Comparison of ENCODE assay signal across 18 cellular contexts in genomic region chr4:3773552-3774001, GRCh38. TPM values are rescaled to one million over a fixed set of nuclear protein-coding genes. Genes with fewer than 3 reads are reported as not detected.
DNase-seq lines count a peak whose midpoint lies in the region; ATAC-seq, FAIRE-seq and TF ChIP-seq lines count a peak whose summit lies in the region.
"Had no signal": no experiment of that assay in that cellular context is flagged by ENCODE, and none has a peak within 500 bp of the region (broad histone marks: within the 10 kb centered on the region; RNA-seq: fewer than 3 reads in every experiment).

No MANE protein-coding gene starts in this region.

- H3K79me2 ChIP-seq in HepG2 (ENCODE audit: insufficient read depth, low read length) = no peaks in the 10 kb centered on the region

- peaks cover 37% of the 10 kb centered on the region for H3K4me1 ChIP-seq in BE2C
- peaks cover 90% of the 10 kb centered on the region for H3K4me1 ChIP-seq in HepG2 (ENCODE audit: insufficient read depth, low read length)
- no peaks in the 10 kb centered on the region for H3K4me1 ChIP-seq in upper lobe of right lung

- TF ChIP-seq RAD21 in HepG2 (CRISPR knock-in tag; IDR thresholded peaks at IDR 0.05) = no peak

- H3K36me3 ChIP-seq in BE2C (no peaks in the 10 kb centered on the region), HepG2 (replicated peaks in 1 of 2; ENCODE audit: control insufficient read depth in 1 of 2, insufficient read depth in 2 of 2, low read length in 2 of 2) (no peaks in the 10 kb centered on the region), upper lobe of right lung (no peaks in the 10 kb centered on the region)

- FAIRE-seq in HepG2 (lab: Jason Lieb, UNC) = no peak
- FAIRE-seq: GM12878, GM18507 had no signal

- BruUV-seq in HepG2 (replicated peaks; lab: Mats Ljungman, UMichigan) = no TSS peak

- H3K4me3 ChIP-seq in BE2C (ENCODE audit: low read depth, low read length) (no peak overlapping the region), HepG2 (replicated peaks in 1 of 3; ENCODE audit: insufficient read depth in 1 of 3, low read depth in 2 of 3, low read length in 3 of 3) (no peak overlapping the region), upper lobe of right lung (no peak overlapping the region)
- H3K4me3 ChIP-seq: GM12878 had no signal

- H3K27ac ChIP-seq in HepG2 (ENCODE audit: extremely low read length, insufficient read depth, low read length) (no peak overlapping the region), upper lobe of right lung (no peak overlapping the region)

- no peaks in the 10 kb centered on the region for H3K27me3 ChIP-seq in BE2C
- H3K27me3 ChIP-seq in HepG2 (ENCODE audit: control insufficient read depth in 1 of 2, insufficient read depth in 2 of 2, low read length in 2 of 2) = peaks cover 0 to 7% of the 10 kb centered on the region in 2 experiments; a peak in 1 of 5 replicates
- peaks cover 38% of the 10 kb centered on the region for H3K27me3 ChIP-seq in upper lobe of right lung

- in situ Hi-C loops in G401 (cut with HindIII; ENCODE audit: low sequenced_read_pairs) = no loop called here
- in situ Hi-C loops in HepG2 (cut with HindIII; ENCODE audit: extremely low pct_ligation_motif_present, low pct_unique_long_range_greater_than_20kb) = no loop called here

- CTCF ChIA-PET in HepG2 (lab: Yijun Ruan, JAX; ENCODE audit: low intra/inter-chr PET ratio, low total read pairs) = no interaction called here

- 37% methylated on average over 10 of the region's 17 CpGs for WGBS in HepG2 (ENCODE audit: low lambda C conversion rate)

- H3K4me2 ChIP-seq in HepG2 (ENCODE audit: low read depth, low read length) = 0 out of 2 replicates have a peak overlapping the region, but pooled peaks have one; percentile 5

- no peak for TF ChIP-seq POLR2A in HepG2 (IDR thresholded peaks at IDR 0.05; ENCODE audit: insufficient read depth in 1 of 2, low read depth in 2 of 2, low read length in 2 of 2)

- no peak for ATAC-seq in HepG2
- ATAC-seq in GM21423 (IDR thresholded peaks at IDR 0.05; ENCODE audit: unreplicated experiment) = no peak
- ATAC-seq in upper lobe of right lung = no peak
- ATAC-seq: GM12878 had no signal

- DNase-seq in BE2C (peak; percentile 25), G401 (ENCODE audit: low spot score) (peak; percentile 72), SW480 (ENCODE audit: low spot score) (peak; percentile 73), HepG2 (ENCODE audit: low spot score) (peak; percentile 44), GM03348 (ENCODE audit: low spot score) (no peak), upper lobe of right lung (no peak)
- DNase-seq: CD4-positive, alpha-beta memory T cell; DMS153; KBM-7; NCI-H1048; NCI-H146; NCI-H2227 treated with DMSO at 0.1 percent for 48 hours; NCI-H774; SIG-M5 had no signal

- intact Hi-C loops in HepG2 (cut with micrococcal nuclease; ENCODE audit: unreplicated experiment) (no loop called here), upper lobe of right lung (cut with DNase I) (no loop called here)

- H2AFZ ChIP-seq in HepG2 (ENCODE audit: low read length) = no peak overlapping the region

- H3K9me3 ChIP-seq in BE2C (no peaks in the 10 kb centered on the region), HepG2 (ENCODE audit: low read length) (no peaks in the 10 kb centered on the region), upper lobe of right lung (no peaks in the 10 kb centered on the region)

- H3K9ac ChIP-seq in HepG2 (ENCODE audit: insufficient read depth, low read depth, low read length) = no peak overlapping the region

- H4K20me1 ChIP-seq in HepG2 (ENCODE audit: insufficient read depth, low read length) = no peaks in the 10 kb centered on the region

- POLR2A ChIA-PET in HepG2 (lab: Yijun Ruan, JAX) = interaction anchor here (1.9 kb wide), 1 partner anchor 8 kb away, joined by 4 read pairs; no protein-coding TSS in a partner anchor

- TF ChIP-seq CTCF in BE2C (IDR thresholded peaks at IDR 0.05; ENCODE audit: low read depth, low read length) (no peak), HepG2 (CRISPR knock-in tag; IDR thresholded peaks at IDR 0.05) (no peak), upper lobe of right lung (IDR thresholded peaks at IDR 0.05) (no peak)

- no peak for TF ChIP-seq EP300 in HepG2 (IDR thresholded peaks at IDR 0.05; ENCODE audit: low read depth in 2 of 2, low read length in 2 of 2)
- no peak for TF ChIP-seq EP300 in HepG2 (CRISPR knock-in tag; IDR thresholded peaks at IDR 0.05; ENCODE audit: borderline replicate concordance)

TF ChIP-seq in HepG2, 621 proteins besides CTCF, POLR2A, EP300 and RAD21 (continues in another document):
- TF ChIP-seq TFE3 (CRISPR knock-in tag; IDR thresholded peaks at IDR 0.05) (0 out of 2 replicates have a peak, but pooled peaks have one; percentile 33), PCBP1 (IDR thresholded peaks at IDR 0.05; ENCODE audit: borderline replicate concordance, low read depth, low read length) (0 out of 2 replicates have a peak, but pooled peaks have one; percentile 48), FIP1L1 (IDR thresholded peaks at IDR 0.05; ENCODE audit: borderline replicate concordance, insufficient read depth, low read depth, low read length) (no peak), ZMYM3 (CRISPR knock-in tag; IDR thresholded peaks at IDR 0.05) (no peak), RBFOX2 (IDR thresholded peaks at IDR 0.05; ENCODE audit: low read depth, low read length) (0 out of 2 replicates have a peak, but pooled peaks have one; percentile 25), ZNF777 (CRISPR knock-in tag; IDR thresholded peaks at IDR 0.05) (no peak), ZBTB38 (CRISPR knock-in tag; IDR thresholded peaks at IDR 0.05) (peak; percentile 90), USF2 (IDR thresholded peaks at IDR 0.05; ENCODE audit: low read depth, low read length) (peak; percentile 71), USF2 (CRISPR knock-in tag; IDR thresholded peaks at IDR 0.05; ENCODE audit: borderline replicate concordance) (peak; percentile 71; the same call in 1 of the 2 replicates), HNRNPLL (IDR thresholded peaks at IDR 0.05; ENCODE audit: low read depth, low read length, poor library complexity, severe bottlenecking) (peak; percentile 44)

RNA-seq across cellular contexts. Expression of gene ADRA2C, which starts 7.4 kb away (rescaled TPM):
- 44.5 TPM for polyA plus RNA-seq in BE2C (2012; ENCODE audit: insufficient read depth, insufficient read length, low read depth)
- total RNA-seq in G401 (2014; rRNA removed; shearing (Covaris generic)) = 7.9 and 11.7 TPM in 2 replicates
- total RNA-seq in HepG2 (2016; rRNA removed; fragmentation: Illumina TruSeq; extraction: Trizol) (43.8 and 69.7 TPM in 2 replicates), upper lobe of right lung (7.3 TPM)
- 39.5 and 40.6 TPM in 2 replicates for total RNA-seq in HepG2 (2016; cell fraction: cytosol; rRNA removed; fragmentation: Illumina TruSeq; extraction: Trizol; ENCODE audit: low read depth)
- total RNA-seq in HepG2 (2016; cell fraction: insoluble cytoplasmic fraction; rRNA removed; fragmentation: Illumina TruSeq; extraction: Trizol) = 45.3 and 69.6 TPM in 2 replicates
- total RNA-seq in HepG2 (2016; cell fraction: membrane; rRNA removed; fragmentation: Illumina TruSeq; extraction: Trizol) = 83.4 and 93.4 TPM in 2 replicates
- total RNA-seq in HepG2 (2016; cell fraction: nucleus; rRNA removed; fragmentation: Illumina TruSeq; extraction: Trizol) = 32.1 and 42.6 TPM in 2 replicates
- polyA plus RNA-seq in HepG2 (2011; rRNA removed) = 15.4 and 23.1 TPM in 2 replicates
- polyA plus RNA-seq in HepG2 (2011; cell fraction: cytosol; rRNA removed) = 20.0 and 39.6 TPM in 2 replicates
- 34.6 and 44.2 TPM in 2 replicates for polyA plus RNA-seq in HepG2 (2011; cell fraction: nucleus; rRNA removed)
- polyA plus RNA-seq in HepG2 (2012) = 13.5 and 14.6 TPM in 2 replicates
- polyA plus RNA-seq in HepG2 (2016; cell fraction: cytosol; fragmentation: Illumina TruSeq; extraction: Trizol; ENCODE audit: low read depth) = 40.9 and 41.6 TPM in 2 replicates
- polyA plus RNA-seq in HepG2 (2016; cell fraction: insoluble cytoplasmic fraction; fragmentation: Illumina TruSeq; extraction: Trizol; ENCODE audit: low read depth) = 48.4 and 52.4 TPM in 2 replicates
- polyA plus RNA-seq in HepG2 (2016; cell fraction: membrane; fragmentation: Illumina TruSeq; extraction: Trizol; ENCODE audit: low read depth) = 74.1 and 77.9 TPM in 2 replicates
- 63.0 and 70.2 TPM in 2 replicates for polyA plus RNA-seq in HepG2 (2016; cell fraction: nucleus; fragmentation: Illumina TruSeq; extraction: Trizol; ENCODE audit: insufficient read depth, low read depth)
- polyA minus RNA-seq in HepG2 (2011; rRNA and poly(A)+ RNA removed; ENCODE audit: low replicate concordance) = 0.07 and 154 TPM in 2 replicates
- 31.1 and 39.3 TPM in 2 replicates for polyA minus RNA-seq in HepG2 (2011; cell fraction: cytosol; rRNA and poly(A)+ RNA removed)
- 9.3 and 10.7 TPM in 2 replicates for polyA minus RNA-seq in HepG2 (2011; cell fraction: nucleus; rRNA and poly(A)+ RNA removed)
- total RNA-seq: CD4-positive, alpha-beta memory T cell; M059J had no signal
- polyA plus RNA-seq: CD4-positive, alpha-beta memory T cell; GM12878 had no signal

Comparison
In these comparisons a context has a peak if more than half of its experiments do, and no peak if none do; other contexts are left out.
1. DNase-seq: peak in BE2C (single experiment), G401 (single experiment), SW480 (single experiment) and HepG2 (single experiment); none in GM03348 (single experiment) and upper lobe of right lung (single experiment).